1 cellular context compared by ENCODE assay signal in the genomic region with DNA sequence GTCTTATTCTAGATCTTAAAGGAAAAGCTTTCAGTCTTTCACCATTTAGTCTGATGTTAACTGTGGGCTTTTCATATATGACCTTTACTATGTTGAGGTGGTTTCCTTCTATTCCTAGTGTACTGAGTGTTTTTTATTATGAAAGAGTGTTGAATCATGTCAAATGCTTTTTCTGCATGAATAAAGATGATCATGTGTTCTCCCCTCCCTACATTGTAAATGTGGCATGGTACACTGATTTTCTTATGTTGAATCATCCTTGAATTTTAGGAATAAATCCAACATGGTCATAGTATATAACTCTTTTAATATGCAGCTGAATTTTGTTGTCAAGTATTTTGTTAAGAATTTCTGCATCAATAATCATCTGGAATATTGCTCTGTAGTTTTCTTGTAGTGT.
TF ChIP-seq lines count a peak whose summit lies in the region.

No MANE protein-coding gene starts in this region.

TF ChIP-seq in GM12878, 131 proteins besides CTCF, POLR2A, EP300 and RAD21:
- TF ChIP-seq, protein P1, sequence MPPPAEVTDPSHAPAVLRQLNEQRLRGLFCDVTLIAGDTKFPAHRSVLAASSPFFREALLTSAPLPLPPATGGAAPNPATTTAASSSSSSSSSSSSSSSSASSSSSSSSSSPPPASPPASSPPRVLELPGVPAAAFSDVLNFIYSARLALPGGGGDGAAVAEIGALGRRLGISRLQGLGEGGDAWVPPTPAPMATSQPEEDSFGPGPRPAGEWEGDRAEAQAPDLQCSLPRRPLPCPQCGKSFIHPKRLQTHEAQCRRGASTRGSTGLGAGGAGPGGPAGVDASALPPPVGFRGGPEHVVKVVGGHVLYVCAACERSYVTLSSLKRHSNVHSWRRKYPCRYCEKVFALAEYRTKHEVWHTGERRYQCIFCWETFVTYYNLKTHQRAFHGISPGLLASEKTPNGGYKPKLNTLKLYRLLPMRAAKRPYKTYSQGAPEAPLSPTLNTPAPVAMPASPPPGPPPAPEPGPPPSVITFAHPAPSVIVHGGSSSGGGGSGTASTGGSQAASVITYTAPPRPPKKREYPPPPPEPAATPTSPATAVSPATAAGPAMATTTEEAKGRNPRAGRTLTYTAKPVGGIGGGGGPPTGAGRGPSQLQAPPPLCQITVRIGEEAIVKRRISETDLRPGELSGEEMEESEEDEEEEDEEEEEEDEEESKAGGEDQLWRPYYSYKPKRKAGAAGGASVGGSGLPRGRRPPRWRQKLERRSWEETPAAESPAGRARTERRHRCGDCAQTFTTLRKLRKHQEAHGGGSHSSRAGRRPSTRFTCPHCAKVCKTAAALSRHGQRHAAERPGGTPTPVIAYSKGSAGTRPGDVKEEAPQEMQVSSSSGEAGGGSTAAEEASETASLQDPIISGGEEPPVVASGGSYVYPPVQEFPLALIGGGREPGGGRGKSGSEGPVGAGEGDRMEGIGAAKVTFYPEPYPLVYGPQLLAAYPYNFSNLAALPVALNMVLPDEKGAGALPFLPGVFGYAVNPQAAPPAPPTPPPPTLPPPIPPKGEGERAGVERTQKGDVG (CRISPR knock-in tag; IDR thresholded peaks at IDR 0.05), result no peak
- TF ChIP-seq RAD51 (IDR thresholded peaks at IDR 0.05) (no peak), JUNB (IDR thresholded peaks at IDR 0.05) (no peak), POU2F2 (IDR thresholded peaks at IDR 0.05; ENCODE audit: borderline replicate concordance, low read depth, low read length) (no peak), JUND (IDR thresholded peaks at IDR 0.05; ENCODE audit: low read depth, low read length) (no peak), RUNX3 (IDR thresholded peaks at IDR 0.05; ENCODE audit: low read length) (no peak), MEF2A (IDR thresholded peaks at IDR 0.05; ENCODE audit: insufficient read depth, low read depth, low read length) (no peak), EZH2 (IDR thresholded peaks at IDR 0.05; ENCODE audit: borderline replicate concordance, control insufficient read depth, low read depth, low read length) (no peak), MTA2 (IDR thresholded peaks at IDR 0.05; ENCODE audit: low read depth) (no peak), CBX3 (IDR thresholded peaks at IDR 0.05; ENCODE audit: borderline replicate concordance, low read depth) (no peak), EED (IDR thresholded peaks at IDR 0.05; ENCODE audit: low read depth) (no peak)
- TF ChIP-seq, protein P2, sequence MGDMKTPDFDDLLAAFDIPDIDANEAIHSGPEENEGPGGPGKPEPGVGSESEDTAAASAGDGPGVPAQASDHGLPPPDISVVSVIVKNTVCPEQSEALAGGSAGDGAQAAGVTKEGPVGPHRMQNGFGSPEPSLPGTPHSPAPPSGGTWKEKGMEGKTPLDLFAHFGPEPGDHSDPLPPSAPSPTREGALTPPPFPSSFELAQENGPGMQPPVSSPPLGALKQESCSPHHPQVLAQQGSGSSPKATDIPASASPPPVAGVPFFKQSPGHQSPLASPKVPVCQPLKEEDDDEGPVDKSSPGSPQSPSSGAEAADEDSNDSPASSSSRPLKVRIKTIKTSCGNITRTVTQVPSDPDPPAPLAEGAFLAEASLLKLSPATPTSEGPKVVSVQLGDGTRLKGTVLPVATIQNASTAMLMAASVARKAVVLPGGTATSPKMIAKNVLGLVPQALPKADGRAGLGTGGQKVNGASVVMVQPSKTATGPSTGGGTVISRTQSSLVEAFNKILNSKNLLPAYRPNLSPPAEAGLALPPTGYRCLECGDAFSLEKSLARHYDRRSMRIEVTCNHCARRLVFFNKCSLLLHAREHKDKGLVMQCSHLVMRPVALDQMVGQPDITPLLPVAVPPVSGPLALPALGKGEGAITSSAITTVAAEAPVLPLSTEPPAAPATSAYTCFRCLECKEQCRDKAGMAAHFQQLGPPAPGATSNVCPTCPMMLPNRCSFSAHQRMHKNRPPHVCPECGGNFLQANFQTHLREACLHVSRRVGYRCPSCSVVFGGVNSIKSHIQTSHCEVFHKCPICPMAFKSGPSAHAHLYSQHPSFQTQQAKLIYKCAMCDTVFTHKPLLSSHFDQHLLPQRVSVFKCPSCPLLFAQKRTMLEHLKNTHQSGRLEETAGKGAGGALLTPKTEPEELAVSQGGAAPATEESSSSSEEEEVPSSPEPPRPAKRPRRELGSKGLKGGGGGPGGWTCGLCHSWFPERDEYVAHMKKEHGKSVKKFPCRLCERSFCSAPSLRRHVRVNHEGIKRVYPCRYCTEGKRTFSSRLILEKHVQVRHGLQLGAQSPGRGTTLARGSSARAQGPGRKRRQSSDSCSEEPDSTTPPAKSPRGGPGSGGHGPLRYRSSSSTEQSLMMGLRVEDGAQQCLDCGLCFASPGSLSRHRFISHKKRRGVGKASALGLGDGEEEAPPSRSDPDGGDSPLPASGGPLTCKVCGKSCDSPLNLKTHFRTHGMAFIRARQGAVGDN (IDR thresholded peaks at IDR 0.05), result no peak
